6 cellular contexts compared by ENCODE assay signal in the genomic region with DNA sequence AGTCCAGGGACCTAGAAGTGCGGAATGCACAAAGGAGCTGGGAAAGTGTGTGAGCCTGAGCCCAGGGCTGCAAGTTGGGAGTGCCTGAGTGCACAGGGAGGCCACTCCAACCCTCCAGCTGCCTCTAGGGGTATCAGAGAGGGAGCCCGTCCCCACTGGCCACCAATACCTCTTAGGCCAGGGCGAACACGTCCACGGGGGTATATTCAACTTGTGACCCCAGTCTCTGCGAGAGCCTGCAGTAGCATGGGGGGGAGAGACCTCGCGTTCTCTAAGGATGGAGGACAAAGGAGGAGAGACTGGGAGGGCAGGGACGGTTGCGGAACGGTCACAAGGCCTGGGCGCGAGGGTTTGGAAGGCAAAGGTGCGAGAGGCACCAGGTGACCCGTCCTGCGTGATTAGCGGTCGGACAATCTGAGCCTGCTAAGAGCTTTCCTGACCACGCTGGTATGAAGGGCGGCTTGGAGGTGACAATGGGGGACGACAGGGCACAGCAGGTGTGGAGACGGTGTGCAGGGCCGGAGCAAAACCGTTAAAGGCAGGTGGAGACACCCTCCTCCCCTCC. TPM values are rescaled to one million over a fixed set of nuclear protein-coding genes. Genes with fewer than 3 reads are reported as not detected.
DNase-seq lines count a peak whose midpoint lies in the region; ATAC-seq and TF ChIP-seq lines count a peak whose summit lies in the region.

No MANE protein-coding gene starts in this region.

- 5 to 14% methylated on average over 10 to 18 of the region's 24 CpGs for WGBS in gastroesophageal sphincter (ENCODE audit: low coverage in 1 of 2), 2 donors
- WGBS in suprapubic skin: 24% methylated on average over 20 of the region's 24 CpGs

- POLR2A ChIA-PET in AG04449 (lab: Yijun Ruan, JAX): no interaction called here

- H3K36me3 ChIP-seq in NT2/D1 (ENCODE audit: insufficient read depth, insufficient read length, low read length) (peaks cover 56% of the 10 kb centered on the region), gastroesophageal sphincter (peaks cover 0 to 45% of the 10 kb centered on the region in 2 donors), suprapubic skin (peaks cover 34% of the 10 kb centered on the region)

- TF ChIP-seq CTCF in AG04449 (IDR thresholded peaks at IDR 0.05; ENCODE audit: insufficient read depth, low read length, missing control alignments) (no peak), gastroesophageal sphincter (IDR thresholded peaks at IDR 0.05) (no peak), suprapubic skin (IDR thresholded peaks at IDR 0.05) (no peak)

- TF ChIP-seq POLR2A in gastroesophageal sphincter (IDR thresholded peaks at IDR 0.05): no peak
- no peak for TF ChIP-seq POLR2A in suprapubic skin (IDR thresholded peaks at IDR 0.05)

- no peak for DNase-seq in AG04449 (ENCODE audit: low read depth, low spot score)
- DNase-seq in NT2/D1 (ENCODE audit: low read depth, low spot score): no peak
- DNase-seq in suprapubic skin (ENCODE audit: low spot score in 2 of 2): peak in 1 of 2 donors; percentile 76
- no peak for DNase-seq in amygdala (lab: John Stamatoyannopoulos, UW)
- DNase-seq in NCI-H2081 treated with DMSO at 0.1 percent for 48 hours (lab: John Stamatoyannopoulos, UW): no peak

- H3K4me3 ChIP-seq in AG04449 (ENCODE audit: low read depth, low read length) (peak overlapping the region; percentile 69), NT2/D1 (ENCODE audit: insufficient read length, low read depth) (peak overlapping the region; percentile 98), gastroesophageal sphincter (peak overlapping the region; percentile 56 to 72), suprapubic skin (peak overlapping the region; percentile 63)

- H3K9me3 ChIP-seq in NT2/D1 (ENCODE audit: insufficient read depth, low read length) (no peaks in the 10 kb centered on the region), gastroesophageal sphincter (no peaks in the 10 kb centered on the region), suprapubic skin (no peaks in the 10 kb centered on the region)

- no peak for ATAC-seq in gastroesophageal sphincter

- no peak for TF ChIP-seq EP300 in gastroesophageal sphincter (IDR thresholded peaks at IDR 0.05)
- TF ChIP-seq EP300 in suprapubic skin (IDR thresholded peaks at IDR 0.05): no peak

- CTCF ChIA-PET in AG04449 (lab: Yijun Ruan, JAX): interaction anchor here (0.6 kb wide), 1 partner anchor 274 kb away, joined by 3 read pairs; no protein-coding TSS in a partner anchor

- peak overlapping the region in 3 of 4 donors; percentile 83 to 85 (median 83) for H3K27ac ChIP-seq in gastroesophageal sphincter
- peak overlapping the region; percentile 57 for H3K27ac ChIP-seq in suprapubic skin

- peak overlapping the region; percentile 93 for H3K9ac ChIP-seq in NT2/D1 (ENCODE audit: insufficient read length, low read depth)

- H3K4me1 ChIP-seq in NT2/D1 (ENCODE audit: insufficient read depth, insufficient read length) (peaks cover 27% of the 10 kb centered on the region), gastroesophageal sphincter (peaks cover 0 to 43% (median 10%) of the 10 kb centered on the region in 3 donors), suprapubic skin (peaks cover 47% of the 10 kb centered on the region)

- H3K27me3 ChIP-seq in NT2/D1 (ENCODE audit: insufficient read depth, insufficient read length) (no peaks in the 10 kb centered on the region), gastroesophageal sphincter (no peaks in the 10 kb centered on the region), suprapubic skin (no peaks in the 10 kb centered on the region)

RNA-seq across cellular contexts. Expression of gene CD320, which starts 0.7 kb away (rescaled TPM):
- total RNA-seq in gastroesophageal sphincter: 10 to 100 TPM; 25.4 to 58.5 (median 40.8) TPM
- 10 to 100 TPM; 11.8 to 41.0 (median 22.3) TPM for total RNA-seq in suprapubic skin

RNA-seq across cellular contexts. Expression of gene NDUFA7, which starts 13.7 kb away (rescaled TPM):
- total RNA-seq in gastroesophageal sphincter (10 to 100 TPM; 14.5 to 48.3 (median 32.3) TPM), suprapubic skin (10 to 100 TPM; 23.3 to 38.7 (median 25.2) TPM)

RNA-seq across cellular contexts. Expression of gene RPS28, which starts 13.8 kb away (rescaled TPM):
- 100 to 1,000 TPM; 172 to 357 (median 250) TPM for total RNA-seq in gastroesophageal sphincter
- 1,000 to 10,000 TPM in 1 of 4 donors, 100 to 1,000 TPM in 3; 464 to 1,363 (median 834) TPM for total RNA-seq in suprapubic skin

RNA-seq across cellular contexts. Expression of gene KANK3, which starts 35.6 kb away (rescaled TPM):
- total RNA-seq in gastroesophageal sphincter: 10 to 100 TPM in 3 of 4 donors, 1 to 10 TPM in 1; 9.8 to 22.3 (median 19.2) TPM
- total RNA-seq in suprapubic skin: 1 to 10 TPM in 3 of 4 donors, under 1 TPM in 1; 0.83 to 7.9 (median 4.3) TPM

RNA-seq across cellular contexts. Expression of gene ANGPTL4, which starts 56.5 kb away (rescaled TPM):
- total RNA-seq in gastroesophageal sphincter (10 to 100 TPM in 3 of 4 donors, 1 to 10 TPM in 1; 4.4 to 48.2 (median 19.4) TPM), suprapubic skin (10 to 100 TPM; 15.3 to 56.4 (median 19.1) TPM)
